Comparison of ENCODE assay signal across 1 cellular context in genomic region chr14:58177125-58177524, GRCh38.
TF ChIP-seq lines count a peak whose summit lies in the region.

No MANE protein-coding gene starts in this region.

TF ChIP-seq in GM23338, 12 proteins besides CTCF, POLR2A, EP300 and RAD21 (continued from another document):
- TF ChIP-seq ZNF462 (CRISPR knock-in tag; IDR thresholded peaks at IDR 0.05): no peak
- TF ChIP-seq JUNB (IDR thresholded peaks at IDR 0.05; ENCODE audit: unreplicated experiment): no peak
- TF ChIP-seq STAT1 (IDR thresholded peaks at IDR 0.05; ENCODE audit: unreplicated experiment): no peak
- TF ChIP-seq POLR2AphosphoS5 (IDR thresholded peaks at IDR 0.05; ENCODE audit: low read depth): no peak
- TF ChIP-seq ZNF114 (CRISPR knock-in tag; IDR thresholded peaks at IDR 0.05): no peak
- TF ChIP-seq ZNF331 (CRISPR knock-in tag; IDR thresholded peaks at IDR 0.05; ENCODE audit: low read depth): no peak
- no peak for TF ChIP-seq EZH2phosphoT487 (IDR thresholded peaks at IDR 0.05; ENCODE audit: unreplicated experiment)
- no peak for TF ChIP-seq EZH2 (IDR thresholded peaks at IDR 0.05; ENCODE audit: low read depth, unreplicated experiment)
- TF ChIP-seq CREB1 (CRISPR knock-in tag; IDR thresholded peaks at IDR 0.05; ENCODE audit: low read depth): no peak
- no peak for TF ChIP-seq NANOG (IDR thresholded peaks at IDR 0.05; ENCODE audit: borderline replicate concordance)
- no peak for TF ChIP-seq ETS1 (IDR thresholded peaks at IDR 0.05)
